23 cellular contexts compared by ENCODE assay signal in genomic region chr7:66301249-66301648, GRCh38.
A peak's percentile ranks its signal among the peaks of the same experiment; 100 is the strongest.
DNase-seq lines count a peak whose midpoint lies in the region; ATAC-seq and TF ChIP-seq lines count a peak whose summit lies in the region.
"Had no signal": no experiment of that assay in that cellular context is flagged by ENCODE, and none has a peak within 500 bp of the region (broad histone marks: within the 10 kb centered on the region; RNA-seq: fewer than 3 reads in every experiment).

No MANE protein-coding gene starts in this region.

- no peaks in the 10 kb centered on the region for H3K79me1 ChIP-seq in mesendoderm (ENCODE audit: low read length)

- peaks cover 36% of the 10 kb centered on the region for H3K9me3 ChIP-seq in endodermal cell (ENCODE audit: control insufficient read depth, low read length)

- peaks cover 46% of the 10 kb centered on the region for H3K4me1 Mint-ChIP-seq in endodermal cell

- no peaks in the 10 kb centered on the region for H3K27me3 Mint-ChIP-seq in endodermal cell (ENCODE audit: insufficient read depth)

- DNase-seq in SKM-1 treated with dmso at 0.1 percent for 144 hours (lab: John Stamatoyannopoulos, UW; ENCODE audit: unreplicated experiment) (peak; percentile 9), SKM-1 (lab: John Stamatoyannopoulos, UW; ENCODE audit: unreplicated experiment) (no peak), endodermal cell (no peak), mesendoderm (peak; percentile 81), NCI-H526 treated with DMSO at 0.1 percent for 48 hours (lab: John Stamatoyannopoulos, UW) (no peak), NCI-H524 treated with DMSO at 0.1 percent for 48 hours (lab: John Stamatoyannopoulos, UW) (no peak)
- DNase-seq: Calu3, DND-41, H7, NCI-H1417, NCI-H1694, NCI-H2029 treated with DMSO at 0.1 percent for 48 hours, NCI-H2171 treated with DMSO at 0.1 percent for 48 hours, NCI-H345, NCI-H510A treated with DMSO at 0.1 percent for 48 hours, NCI-H774, PC-9, SJCRH30 had no signal

- H2AK5ac ChIP-seq in mesendoderm (ENCODE audit: low read length) = no peak overlapping the region

- WGBS in endodermal cell (ENCODE audit: insufficient coverage in 1 of 2, insufficient read length in 1 of 2), 2 experiments = 94% methylated on average over 2 of the region's 2 CpGs; no CpG with 5 or more reads in 1 of the 2 experiments
- no CpG with 5 or more reads among the region's 2 CpGs for WGBS in mesendoderm (ENCODE audit: extremely low coverage, insufficient coverage, low lambda C conversion rate)

- no peak overlapping the region for H3K4ac ChIP-seq in mesendoderm (ENCODE audit: low read depth, low read length)

- H3K27ac Mint-ChIP-seq in endodermal cell = peak overlapping the region; percentile 35

- H4K5ac ChIP-seq in mesendoderm (ENCODE audit: low read length) = no peak overlapping the region

- H3K9ac ChIP-seq in endodermal cell (ENCODE audit: extremely low read depth, low read length, poor library complexity, severe bottlenecking) (no peak overlapping the region), mesendoderm (ENCODE audit: low read length) (no peak overlapping the region)

- peaks cover 20% of the 10 kb centered on the region for H3K4me1 ChIP-seq in endodermal cell (ENCODE audit: control insufficient read depth, insufficient read depth, low read length)
- no peaks in the 10 kb centered on the region for H3K4me1 ChIP-seq in mesendoderm (ENCODE audit: control insufficient read depth, low read depth, low read length)
- H3K4me1 ChIP-seq: SJCRH30 had no signal

- H2BK5ac ChIP-seq in mesendoderm (ENCODE audit: low read length) = no peak overlapping the region

- H3K36me3 Mint-ChIP-seq in endodermal cell (ENCODE audit: low read depth) = peaks cover 23% of the 10 kb centered on the region

- H3K36me3 ChIP-seq in endodermal cell (ENCODE audit: control insufficient read depth, insufficient read depth, low read length) (peaks cover 22% of the 10 kb centered on the region), mesendoderm (ENCODE audit: control insufficient read depth, insufficient read depth, low read length) (no peaks in the 10 kb centered on the region)
- H3K36me3 ChIP-seq: SJCRH30 had no signal

- H3K9me3 Mint-ChIP-seq in endodermal cell = peaks cover 30% of the 10 kb centered on the region

- H3K18ac ChIP-seq in mesendoderm (ENCODE audit: low read length) = no peak overlapping the region

- H3K79me2 ChIP-seq in mesendoderm (ENCODE audit: control insufficient read depth, insufficient read depth, low read length) = no peaks in the 10 kb centered on the region

- no peak overlapping the region for H3K27ac ChIP-seq in endodermal cell (ENCODE audit: low read depth, low read length)
- H3K27ac ChIP-seq in mesendoderm (ENCODE audit: low read depth, low read length) = no peak overlapping the region
- H3K27ac ChIP-seq: PC-9, SJCRH30 had no signal

- no peak overlapping the region for H3K4me3 Mint-ChIP-seq in endodermal cell

- ATAC-seq in HG03457 (IDR thresholded peaks at IDR 0.05; ENCODE audit: unreplicated experiment) (no peak), GM18498 (IDR thresholded peaks at IDR 0.05; ENCODE audit: unreplicated experiment) (no peak)
- ATAC-seq: HepG2, K562, Right ventricle myocardium inferior had no signal

- no peak overlapping the region for H4K8ac ChIP-seq in mesendoderm (ENCODE audit: low read depth, low read length)

- H2BK120ac ChIP-seq in mesendoderm (ENCODE audit: low read depth, low read length) = no peak overlapping the region

- H3K4me3 ChIP-seq in endodermal cell (ENCODE audit: low read length) (no peak overlapping the region), mesendoderm (ENCODE audit: low read length) (no peak overlapping the region)
- H3K4me3 ChIP-seq: K562, PC-9, SJCRH30 had no signal

- H3K4me2 ChIP-seq in mesendoderm (ENCODE audit: low read length) = no peak overlapping the region
- H3K4me2 ChIP-seq: PC-9 had no signal

- H2BK15ac ChIP-seq in mesendoderm (replicated peaks; ENCODE audit: low read depth) = no peak overlapping the region

- H3K27me3 ChIP-seq in endodermal cell (ENCODE audit: control insufficient read depth, insufficient read depth, low read length, poor library complexity, severe bottlenecking) (no peaks in the 10 kb centered on the region), mesendoderm (ENCODE audit: insufficient read depth, low read length, poor library complexity) (no peaks in the 10 kb centered on the region)
- H3K27me3 ChIP-seq: SJCRH30 had no signal

- H3K56ac ChIP-seq in mesendoderm (ENCODE audit: low read length) = no peak overlapping the region

- no peak overlapping the region for H3K23ac ChIP-seq in mesendoderm (ENCODE audit: low read length)

- TF ChIP-seq CTCF in endodermal cell (conservative IDR thresholded peaks at IDR 0.05) = no peak

Comparison
In these comparisons a context has a peak if more than half of its experiments do, and no peak if none do; other contexts are left out.
1. DNase-seq: peak in SKM-1 treated with dmso at 0.1 percent for 144 hours (single experiment) and mesendoderm (single experiment); none in SKM-1 (single experiment), endodermal cell (single experiment), NCI-H526 treated with DMSO at 0.1 percent for 48 hours (single experiment) and NCI-H524 treated with DMSO at 0.1 percent for 48 hours (single experiment).